14 cellular contexts compared by ENCODE assay signal in the genomic region with DNA sequence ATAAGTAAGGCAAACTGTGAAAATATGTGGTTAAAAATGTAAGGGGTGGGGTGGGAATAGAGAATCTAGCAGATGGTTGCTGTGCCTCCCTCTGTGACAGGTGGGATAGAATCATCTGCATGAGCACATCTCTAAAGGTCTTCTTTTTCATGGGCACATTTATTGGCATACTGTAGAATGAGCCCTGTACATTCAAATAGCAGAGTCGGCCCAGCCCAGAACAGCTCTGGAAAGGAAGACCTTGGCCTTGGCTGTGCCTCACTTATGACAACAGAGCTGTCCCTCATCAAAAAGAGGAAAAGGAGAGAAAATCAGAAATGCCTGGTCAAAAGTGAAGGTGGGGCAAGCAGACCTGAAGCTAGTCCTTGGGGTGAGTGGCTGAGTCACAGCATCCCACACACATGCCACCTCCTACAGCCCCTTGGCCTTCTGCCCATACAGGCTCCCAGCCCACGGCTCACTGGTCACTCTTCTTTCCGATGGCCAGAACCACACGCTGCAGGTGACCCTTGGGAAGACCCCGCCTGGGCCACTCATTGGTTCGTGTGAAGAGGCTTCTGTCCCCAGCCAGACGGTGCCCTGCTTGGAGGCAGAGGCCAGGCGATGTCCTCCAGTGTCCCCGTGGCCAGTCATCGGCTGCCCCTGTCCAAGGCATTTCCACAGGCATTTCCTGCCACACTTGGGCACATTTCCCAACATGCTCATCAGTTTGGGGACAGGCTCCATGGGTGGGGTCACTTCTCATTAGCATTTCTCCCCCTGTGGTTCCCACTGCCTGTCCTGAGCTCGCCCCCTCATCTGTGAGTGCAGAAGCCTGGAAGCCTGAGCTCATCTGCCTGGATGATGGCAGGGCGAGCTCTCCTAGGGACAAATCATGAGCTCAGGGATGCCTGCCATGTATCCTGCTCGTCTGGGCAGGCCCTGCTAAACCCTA.
DNase-seq lines count a peak whose midpoint lies in the region; ATAC-seq, FAIRE-seq and TF ChIP-seq lines count a peak whose summit lies in the region.
"Had no signal": no experiment of that assay in that cellular context is flagged by ENCODE, and none has a peak within 500 bp of the region (broad histone marks: within the 10 kb centered on the region; RNA-seq: fewer than 3 reads in every experiment).

No MANE protein-coding gene starts in this region.

- H3K4me1 ChIP-seq in breast epithelium (peaks cover 4 to 5% of the 10 kb centered on the region in 2 donors), kidney (ENCODE audit: control insufficient read depth in 1 of 2, insufficient read depth in 1 of 2, low read depth in 1 of 2, low read length in 2 of 2) (peaks cover 0 to 5% of the 10 kb centered on the region in 2 donors)

- no peak for TF ChIP-seq CTCF in AG04450 (IDR thresholded peaks at IDR 0.05; ENCODE audit: low read depth, low read length)
- no peak for TF ChIP-seq CTCF in breast epithelium (IDR thresholded peaks at IDR 0.05)
- TF ChIP-seq CTCF in kidney (IDR thresholded peaks at IDR 0.05; ENCODE audit: borderline replicate concordance, extremely low read depth, insufficient read depth): no peak

- no peaks in the 10 kb centered on the region for H3K27me3 ChIP-seq in AG04450 (ENCODE audit: control insufficient read depth, insufficient read depth, low read length)
- H3K27me3 ChIP-seq in breast epithelium: no peaks in the 10 kb centered on the region

- ATAC-seq in HG03095 (IDR thresholded peaks at IDR 0.05; ENCODE audit: unreplicated experiment) (no peak), HG03354 (IDR thresholded peaks at IDR 0.05; ENCODE audit: poor library complexity, severe bottlenecking, unreplicated experiment) (no peak), GM19023 (IDR thresholded peaks at IDR 0.05; ENCODE audit: unreplicated experiment) (no peak)
- ATAC-seq: activated T-cell treated with anti-CD3 and anti-CD28 coated beads, Interleukin-2, amount 50 U/mL, for 4 hours; stimulated activated effector memory CD8-positive, alpha-beta T cell treated with anti-CD3 and anti-CD28 coated beads, Interleukin-12 subunit alpha, Interleukin-12 subunit beta, amount 100 ng/mL, for 72 hours had no signal

- H3K9me3 ChIP-seq in AG04450 (ENCODE audit: control insufficient read depth, insufficient read depth, low read length) (no peaks in the 10 kb centered on the region; the same call in 1 of the 2 replicates), breast epithelium (no peaks in the 10 kb centered on the region), kidney (ENCODE audit: control insufficient read depth in 1 of 2, low read length in 2 of 2) (no peaks in the 10 kb centered on the region)

- H3K4me3 ChIP-seq in AG04450 (ENCODE audit: low read depth, low read length) (no peak overlapping the region), breast epithelium (no peak overlapping the region), kidney (ENCODE audit: low read length in 2 of 2) (no peak overlapping the region)

- POLR2A ChIA-PET in AG04450 (lab: Yijun Ruan, JAX): interaction anchor here (0.5 kb wide), 1 partner anchor 522 kb away, joined by 3 read pairs; no protein-coding TSS in a partner anchor

- no peaks in the 10 kb centered on the region for H3K36me3 ChIP-seq in breast epithelium
- H3K36me3 ChIP-seq in kidney (ENCODE audit: control insufficient read depth in 1 of 2, insufficient read depth in 2 of 2, low read length in 2 of 2): no peaks in the 10 kb centered on the region

- FAIRE-seq in kidney (lab: Jason Lieb, UNC): no peak

- TF ChIP-seq POLR2A in breast epithelium (IDR thresholded peaks at IDR 0.05): no peak

- DNase-seq in AG04450 (ENCODE audit: low read depth, low spot score) (no peak), HK-2 (ENCODE audit: unreplicated experiment) (peak; percentile 45), breast epithelium (ENCODE audit: low spot score in 2 of 2) (peak in 1 of 2 donors; percentile 65), kidney (peak; percentile 75)
- DNase-seq in activated effector memory CD4-positive, alpha-beta T cell treated with Interleukin-2 at 50 U/mL for 16 hours: no peak
- DNase-seq: activated T-cell treated with anti-CD3 and anti-CD28 coated beads, Interleukin-2, amount 50 U/mL, for 4 hours; DMS79; NCI-H226; posterior cingulate gyrus; T-helper 1 cell had no signal

- no peak overlapping the region for H3K9ac ChIP-seq in kidney (ENCODE audit: low read length in 2 of 2)

- CTCF ChIA-PET in AG04450 (lab: Charles Lee): interaction anchor here (0.5 to 0.6 kb wide), 2 partner anchors 25 to 341 kb away, joined by 3 read pairs; no protein-coding TSS in a partner anchor

- H3K27ac ChIP-seq in AG04450 (ENCODE audit: low read depth, low read length) (peak overlapping the region; percentile 13), breast epithelium (peak overlapping the region; percentile 91), kidney (ENCODE audit: low read depth in 2 of 2, low read length in 2 of 2) (no peak overlapping the region)

- intact Hi-C loops in breast epithelium (cut with DNase I; ENCODE audit: low total_unique reads): no loop called here
- intact Hi-C loops in kidney (cut with DNase I): no loop called here

Comparison
In these comparisons a context has a peak if more than half of its experiments do, and no peak if none do; other contexts are left out.
1. DNase-seq: peak in HK-2 (single experiment) and kidney (single experiment); none in AG04450 (single experiment) and activated effector memory CD4-positive, alpha-beta T cell treated with Interleukin-2 at 50 U/mL for 16 hours (single experiment).
2. H3K27ac ChIP-seq: peak in AG04450 (single experiment) and breast epithelium (2 of 2); none in kidney (0 of 2).